ENCODE assay signal across 8 cellular contexts in genomic region chr10:89414146-89414878, GRCh38. TPM values are rescaled to one million over a fixed set of nuclear protein-coding genes. Genes with fewer than 3 reads are reported as not detected.
DNase-seq lines count a peak whose midpoint lies in the region; ATAC-seq and TF ChIP-seq lines count a peak whose summit lies in the region.

Gene IFIT5 (plus strand): TSS chr10:89414568. CDS start chr10:89414799, 231 bp downstream.

- H3K9me2 ChIP-seq in DOHH2 (replicated peaks; ENCODE audit: control insufficient read depth, low read length), result no peaks in the 10 kb centered on the region

- H3K27me3 Mint-ChIP-seq in activated naive CD8-positive, alpha-beta T cell, result no peaks in the 10 kb centered on the region

- H3K9me3 ChIP-seq in DOHH2 (ENCODE audit: control insufficient read depth, insufficient read depth, low read length) (peaks cover 2% of the 10 kb centered on the region; the same call in 1 of the 2 replicates), KOPT-K1 (ENCODE audit: insufficient read depth, low read length, poor library complexity, severe bottlenecking) (peaks cover 6% of the 10 kb centered on the region), suprapubic skin (no peaks in the 10 kb centered on the region)

- H3K36me3 Mint-ChIP-seq in activated naive CD8-positive, alpha-beta T cell, result peaks cover 8% of the 10 kb centered on the region

- peak within 1 kb of the TSS; percentile 95 for H3K27ac Mint-ChIP-seq in activated naive CD8-positive, alpha-beta T cell

- peak; percentile 70 for DNase-seq in glomerular visceral epithelial cell (ENCODE audit: extremely low spot score)
- DNase-seq in occipital lobe (lab: John Stamatoyannopoulos, UW), result peak; percentile 65
- peak; percentile 79 to 87 for DNase-seq in suprapubic skin (ENCODE audit: low spot score in 2 of 2)

- peak in 1 of 2 donors; percentile 9 for TF ChIP-seq POLR2A in suprapubic skin (IDR thresholded peaks at IDR 0.05)

- H3K36me3 ChIP-seq in DOHH2 (ENCODE audit: control insufficient read depth, low read length), result no peaks in the 10 kb centered on the region
- H3K36me3 ChIP-seq in KOPT-K1 (ENCODE audit: insufficient read depth, low read length), result peaks cover 17% of the 10 kb centered on the region
- H3K36me3 ChIP-seq in suprapubic skin, result peaks cover 6% of the 10 kb centered on the region

- no peaks in the 10 kb centered on the region for H3F3A ChIP-seq in DOHH2 (ENCODE audit: control insufficient read depth, insufficient read depth)

- H3K4me1 Mint-ChIP-seq in activated naive CD8-positive, alpha-beta T cell (ENCODE audit: low read depth), result peaks cover 56% of the 10 kb centered on the region

- peak within 1 kb of the TSS; percentile 88 for H3K4me2 ChIP-seq in DOHH2 (ENCODE audit: low read length)

- H3K4me1 ChIP-seq in DOHH2 (ENCODE audit: control insufficient read depth, low read length) (peaks cover 12% of the 10 kb centered on the region), suprapubic skin (peaks cover 29% of the 10 kb centered on the region)

- no peak for TF ChIP-seq EP300 in suprapubic skin (IDR thresholded peaks at IDR 0.05)

- H3K9me3 Mint-ChIP-seq in activated naive CD8-positive, alpha-beta T cell (ENCODE audit: low read depth), result no peaks in the 10 kb centered on the region

- H4K20me1 ChIP-seq in DOHH2 (ENCODE audit: control insufficient read depth, insufficient read depth, low read depth, low read length), result no peaks in the 10 kb centered on the region

- under 1% methylated on average over 48 of the region's 48 CpGs for WGBS in suprapubic skin

- H3K79me2 ChIP-seq in DOHH2 (ENCODE audit: control insufficient read depth, low read length), result no peaks in the 10 kb centered on the region

- H3K27ac ChIP-seq in DOHH2 (ENCODE audit: low read depth, low read length) (no peak within 1 kb of the TSS), KOPT-K1 (ENCODE audit: low read depth, low read length, poor library complexity, severe bottlenecking) (peak within 1 kb of the TSS; percentile 68), suprapubic skin (peak within 1 kb of the TSS; percentile 90)

- H3K27me3 ChIP-seq in DOHH2 (ENCODE audit: control insufficient read depth, low read length) (peaks cover 30% of the 10 kb centered on the region), suprapubic skin (no peaks in the 10 kb centered on the region)

- H3K4me3 Mint-ChIP-seq in activated naive CD8-positive, alpha-beta T cell, result peak within 1 kb of the TSS; percentile 92

- TF ChIP-seq CTCF in DOHH2 (IDR thresholded peaks at IDR 0.05; ENCODE audit: low read depth, low read length, poor library complexity, severe bottlenecking) (no peak), suprapubic skin (IDR thresholded peaks at IDR 0.05) (no peak)

- H3K4me3 ChIP-seq in DOHH2 (ENCODE audit: low read length) (peak within 1 kb of the TSS; percentile 85), suprapubic skin (peak within 1 kb of the TSS; percentile 75)

- ATAC-seq in GM21717 (IDR thresholded peaks at IDR 0.05; ENCODE audit: unreplicated experiment) (peak; percentile 80), SK-N-SH treated with all-trans-retinoic acid at 6 μM for 48 hours (peak; percentile 95)

TF ChIP-seq in SK-N-SH treated with all-trans-retinoic acid at 6 μM for 48 hours, 23 proteins besides CTCF, POLR2A, EP300 and RAD21:
- TF ChIP-seq TSHZ2 (CRISPR knock-in tag; IDR thresholded peaks at IDR 0.05) (0 out of 2 replicates have a peak, but pooled peaks have one; percentile 30), ZFP30 (CRISPR knock-in tag; IDR thresholded peaks at IDR 0.05) (no peak)
TF ChIP-seq in SK-N-SH treated with all-trans-retinoic acid at 6 μM for 48 hours: peak in this region for 1.

RNA-seq across cellular contexts. Expression of gene IFIT5, which starts in this region (rescaled TPM):
- total RNA-seq in occipital lobe, result 60.7 TPM
- 1 to 10 TPM; 4.3 to 8.2 (median 6.3) TPM for total RNA-seq in suprapubic skin
